In genomic region chr11:95104916-95105315, GRCh38 we compare ENCODE assay signal across 20 cellular contexts. TPM values are rescaled to one million over a fixed set of nuclear protein-coding genes. Genes with fewer than 3 reads are reported as not detected.
DNase-seq lines count a peak whose midpoint lies in the region; ATAC-seq and TF ChIP-seq lines count a peak whose summit lies in the region.
"Had no signal": no experiment of that assay in that cellular context is flagged by ENCODE, and none has a peak within 500 bp of the region (broad histone marks: within the 10 kb centered on the region; RNA-seq: fewer than 3 reads in every experiment).

No MANE protein-coding gene starts in this region.

- peak overlapping the region in 8 of 11 experiments; percentile 11 to 87 (median 22); a peak in 13 of 22 replicates for H3K4me2 ChIP-seq in BLaER1 treated with 17β-estradiol and CSF1 and Interleukin-3, amounts not matched to agents 10 nM and 100 nM
- H3K4me2 ChIP-seq in neural progenitor cell, result no peak overlapping the region

- H3K36me3 ChIP-seq in BLaER1 treated with 17β-estradiol and CSF1 and Interleukin-3, amounts not matched to agents 10 nM and 100 nM, result peaks cover 0 to 68% (median 8%) of the 10 kb centered on the region in 11 experiments; a peak in 12 of 22 replicates
- H3K36me3 ChIP-seq in neural progenitor cell, result no peaks in the 10 kb centered on the region

- TF ChIP-seq CTCF in dorsolateral prefrontal cortex (IDR thresholded peaks at IDR 0.05 in 54 of 56, conservative IDR thresholded peaks at IDR 0.05 in 2 of 56; ENCODE audit: low read depth in 1 of 56, partially characterized antibody in 56 of 56) (no peak), neural progenitor cell (IDR thresholded peaks at IDR 0.05) (no peak)

- no peak overlapping the region for H3K4me3 Mint-ChIP-seq in neural progenitor cell
- H3K4me3 Mint-ChIP-seq: CD4-positive, CD25-positive, alpha-beta regulatory T cell; H9 had no signal

- H3K27me3 ChIP-seq in BLaER1 treated with 17β-estradiol and CSF1 and Interleukin-3, amounts not matched to agents 10 nM and 100 nM, result peaks cover 0 to 7% (median 0%) of the 10 kb centered on the region in 11 experiments; a peak in 3 of 22 replicates
- H3K27me3 ChIP-seq in dorsolateral prefrontal cortex (no peaks in the 10 kb centered on the region), neural progenitor cell (no peaks in the 10 kb centered on the region)

- no peaks in the 10 kb centered on the region for H3K9me3 Mint-ChIP-seq in neural progenitor cell
- H3K9me3 Mint-ChIP-seq: CD4-positive, CD25-positive, alpha-beta regulatory T cell; H9 had no signal

- DNase-seq in NCI-H2171 treated with DMSO at 0.1 percent for 48 hours (lab: John Stamatoyannopoulos, UW) (peak; percentile 79), dorsolateral prefrontal cortex (peak in 1 of 10 donors; percentile 60), neural progenitor cell (ENCODE audit: low spot score) (no peak), midbrain (lab: John Stamatoyannopoulos, UW) (no peak), NCI-H2107 treated with DMSO at 0.1 percent for 48 hours (lab: John Stamatoyannopoulos, UW; ENCODE audit: unreplicated experiment) (no peak)
- DNase-seq: CD4-positive, CD25-positive, alpha-beta regulatory T cell; COR-L47; DMS153; GM23248; H9; Kasumi-1; NCI-H1694 treated with DMSO at 0.1 percent for 48 hours; NCI-H345; NK-92 treated with Interleukin-12 subunit alpha and Interleukin-12 subunit beta, amount 100 ng/mL, for 24 hours; SIG-M5 had no signal

- H3K36me3 Mint-ChIP-seq in neural progenitor cell, result peaks cover 2% of the 10 kb centered on the region

- no peak for ATAC-seq in HG02852 (IDR thresholded peaks at IDR 0.05; ENCODE audit: unreplicated experiment)
- no peak for ATAC-seq in GM21526 (IDR thresholded peaks at IDR 0.05; ENCODE audit: low FRiP score, unreplicated experiment)
- ATAC-seq: SK-N-SH treated with all-trans-retinoic acid at 6 μM for 48 hours had no signal

- H3K9ac ChIP-seq in BLaER1 treated with 17β-estradiol and CSF1 and Interleukin-3, amounts not matched to agents 10 nM and 100 nM, result no peak overlapping the region
- no peak overlapping the region for H3K9ac ChIP-seq in neural progenitor cell
- H3K9ac ChIP-seq: GM23248 had no signal

- no peaks in the 10 kb centered on the region; a peak in 1 of 22 replicates for H3K9me3 ChIP-seq in BLaER1 treated with 17β-estradiol and CSF1 and Interleukin-3, amounts not matched to agents 10 nM and 100 nM (replicated peaks in 1 of 11)
- no peaks in the 10 kb centered on the region for H3K9me3 ChIP-seq in neural progenitor cell (ENCODE audit: low read depth)

- no peaks in the 10 kb centered on the region for H3K79me2 ChIP-seq in neural progenitor cell (ENCODE audit: low read depth)

- H3K4me1 ChIP-seq in BLaER1 treated with 17β-estradiol and CSF1 and Interleukin-3, amounts not matched to agents 10 nM and 100 nM, result peaks cover 33 to 97% (median 75%) of the 10 kb centered on the region in 10 experiments
- peaks cover 25% of the 10 kb centered on the region for H3K4me1 ChIP-seq in neural progenitor cell

- H3K27ac Mint-ChIP-seq in neural progenitor cell, result peak overlapping the region; percentile 29
- H3K27ac Mint-ChIP-seq: CD4-positive, CD25-positive, alpha-beta regulatory T cell; H9 had no signal

- peaks cover 0 to 39% (median 9%) of the 10 kb centered on the region in 11 experiments; a peak in 13 of 22 replicates for H4K20me1 ChIP-seq in BLaER1 treated with 17β-estradiol and CSF1 and Interleukin-3, amounts not matched to agents 10 nM and 100 nM
- H4K20me1 ChIP-seq in neural progenitor cell (ENCODE audit: low read depth), result no peaks in the 10 kb centered on the region

- no peak overlapping the region for H2AFZ ChIP-seq in neural progenitor cell (replicated peaks)
- H2AFZ ChIP-seq: GM23248 had no signal

- H3K27ac ChIP-seq in BLaER1 treated with 17β-estradiol and CSF1 and Interleukin-3, amounts not matched to agents 10 nM and 100 nM, result no peak overlapping the region
- H3K27ac ChIP-seq in dorsolateral prefrontal cortex (peak overlapping the region in 38 of 59 donors; percentile 5 to 87 (median 38)), neural progenitor cell (no peak overlapping the region)
- H3K27ac ChIP-seq: GM23248 had no signal

- peaks cover 8% of the 10 kb centered on the region for H3F3A ChIP-seq in neural progenitor cell (ENCODE audit: low read depth)

- H3K4me1 Mint-ChIP-seq in neural progenitor cell, result peaks cover 44% of the 10 kb centered on the region

- peaks cover 4% of the 10 kb centered on the region for H3K27me3 Mint-ChIP-seq in neural progenitor cell (ENCODE audit: insufficient read depth, low read depth)
- H3K27me3 Mint-ChIP-seq: CD4-positive, CD25-positive, alpha-beta regulatory T cell had no signal

- no peak overlapping the region for H3K4me3 ChIP-seq in BLaER1 treated with 17β-estradiol and CSF1 and Interleukin-3, amounts not matched to agents 10 nM and 100 nM
- H3K4me3 ChIP-seq in dorsolateral prefrontal cortex, result no peak overlapping the region
- no peak overlapping the region for H3K4me3 ChIP-seq in neural progenitor cell
- H3K4me3 ChIP-seq: GM23248 had no signal

- intact Hi-C loops in dorsolateral prefrontal cortex (cut with DNase I), result no loop called here

RNA-seq across cellular contexts. Expression of gene ENDOD1, which starts 15.3 kb away (rescaled TPM):
- total RNA-seq in dorsolateral prefrontal cortex (100 to 1,000 TPM in 11 of 120 experiments, 10 to 100 TPM in 109; 49.1 to 144 (median 71.1) TPM), neural progenitor cell (ENCODE audit: low replicate concordance) (1.9 and 2.0 TPM in 2 replicates)

RNA-seq across cellular contexts. Expression of gene SRSF8, which starts 38.2 kb away (rescaled TPM):
- total RNA-seq in dorsolateral prefrontal cortex (10 to 100 TPM; 28.1 to 69.4 (median 48.2) TPM), neural progenitor cell (ENCODE audit: low replicate concordance) (17.6 and 17.8 TPM in 2 replicates)

RNA-seq across cellular contexts. Expression of gene KDM4F, which starts 55.7 kb away (rescaled TPM):
- total RNA-seq in dorsolateral prefrontal cortex (not detected), neural progenitor cell (ENCODE audit: low replicate concordance) (not detected in 2 replicates)
- total RNA-seq: CD4-positive, CD25-positive, alpha-beta regulatory T cell; GM23248; H9; MCF 10A had no signal

Comparison
In these comparisons a context has a peak if more than half of its experiments do, and no peak if none do; other contexts are left out.
1. H3K27ac ChIP-seq: peak in dorsolateral prefrontal cortex (38 of 59); none in BLaER1 treated with 17β-estradiol and CSF1 and Interleukin-3, amounts not matched to agents 10 nM and 100 nM (0 of 11) and neural progenitor cell (single experiment).
2. RNA of gene ENDOD1, which starts 15.3 kb away (total RNA-seq): 49.1 to 144 TPM in dorsolateral prefrontal cortex; 1.9 to 2.0 TPM in neural progenitor cell; every median in the first group is over 10 times any median in the second.